ENCODE assay signal across 8 cellular contexts in the genomic region with DNA sequence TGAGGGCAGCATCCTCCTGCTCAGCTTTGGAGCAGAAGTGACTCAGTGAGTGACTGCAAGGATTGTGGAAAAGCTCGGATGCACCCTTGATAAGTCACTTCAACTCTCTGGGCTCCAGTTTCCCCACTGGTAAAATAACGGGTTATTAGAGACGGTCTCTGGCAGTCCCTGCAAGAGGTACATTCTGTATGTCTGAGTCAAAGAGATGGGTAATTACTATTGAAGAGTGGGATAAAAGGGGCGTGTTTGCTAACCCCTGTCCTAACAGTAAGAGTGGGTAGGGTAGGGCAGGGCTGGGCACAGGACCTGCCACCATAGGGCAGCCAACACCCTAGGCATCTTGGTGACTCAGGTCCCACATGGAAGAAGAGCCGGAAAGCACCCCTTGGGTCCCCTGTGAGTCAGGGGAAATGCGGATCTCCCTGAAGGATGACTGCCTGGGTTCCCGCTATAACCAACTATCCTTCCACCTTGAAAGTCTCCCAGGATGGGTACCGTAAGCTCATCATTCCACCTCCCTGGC. TPM values are rescaled to one million over a fixed set of nuclear protein-coding genes. Genes with fewer than 3 reads are reported as not detected.
A peak's percentile ranks its signal among the peaks of the same experiment; 100 is the strongest.
DNase-seq lines count a peak whose midpoint lies in the region; ATAC-seq, FAIRE-seq and TF ChIP-seq lines count a peak whose summit lies in the region.

No MANE protein-coding gene starts in this region.

- H3K36me3 Mint-ChIP-seq in H9 (ENCODE audit: insufficient read depth in 1 of 3, low read depth in 3 of 3) = peaks cover 7 to 36% (median 27%) of the 10 kb centered on the region in 3 experiments

- H3K14ac ChIP-seq in H9 (ENCODE audit: insufficient read depth, low read length) = peak overlapping the region; percentile 55

- POLR2A ChIA-PET in GM10248 (lab: Yijun Ruan, JAX) = interaction anchor here (1.0 to 1.9 kb wide), 3 partner anchors 16 to 48 kb away, joined by 3 to 6 read pairs (median 4); a partner anchor contains a TSS

- H3K79me2 ChIP-seq in H9 (ENCODE audit: insufficient read depth, low read length) = no peaks in the 10 kb centered on the region

- no peaks in the 10 kb centered on the region for H3K79me1 ChIP-seq in H9 (ENCODE audit: insufficient read depth, low read depth, low read length, poor library complexity, severe bottlenecking)

- H2AFZ ChIP-seq in H9 (ENCODE audit: low read length) = no peak overlapping the region

- peak overlapping the region in 1 of 2 experiments; percentile 39; a peak in 1 of 5 replicates for H3K4me3 Mint-ChIP-seq in H9

- CTCF ChIA-PET in GM10248 (lab: Yijun Ruan, JAX) = interaction anchor here (0.8 to 13.0 kb wide), 4 partner anchors 10 to 158 kb away, joined by 3 to 247 read pairs (median 12); a partner anchor contains a TSS

- peaks cover 2% of the 10 kb centered on the region for H4K20me1 ChIP-seq in H9 (ENCODE audit: control insufficient read depth, insufficient read depth, insufficient read length)

- no peak overlapping the region for H2BK12ac ChIP-seq in H9 (ENCODE audit: insufficient read length, low read depth, low read length)

- no peak overlapping the region for H2BK120ac ChIP-seq in H9 (ENCODE audit: low read depth, low read length, poor library complexity, severe bottlenecking)

- H3K18ac ChIP-seq in H9 (ENCODE audit: insufficient read length, low read depth, low read length) = peak overlapping the region; percentile 54

- H3K4me3 ChIP-seq in small intestine (ENCODE audit: low read depth in 1 of 2, low read length in 2 of 2) = no peak overlapping the region

- H3K27ac Mint-ChIP-seq in H9 = peak overlapping the region; percentile 71 to 95 (median 90); a peak in 3 of 7 replicates

- H3K4ac ChIP-seq in H9 (ENCODE audit: low read depth, low read length) = no peak overlapping the region

- H3K4me1 ChIP-seq in H9 (ENCODE audit: insufficient read depth, low read length) = peaks cover 22% of the 10 kb centered on the region; the same call in 1 of the 2 replicates
- peaks cover 43% of the 10 kb centered on the region for H3K4me1 ChIP-seq in foreskin keratinocyte
- H3K4me1 ChIP-seq in small intestine (ENCODE audit: control insufficient read depth in 2 of 2, insufficient read depth in 1 of 2, low read depth in 1 of 2, low read length in 1 of 2) = peaks cover 10 to 44% of the 10 kb centered on the region in 2 donors

- no peaks in the 10 kb centered on the region for H3K36me3 ChIP-seq in small intestine (ENCODE audit: control insufficient read depth in 2 of 2, insufficient read depth in 2 of 2, low read length in 2 of 2)

- H2AK5ac ChIP-seq in H9 (ENCODE audit: insufficient read length, low read length) = no peak overlapping the region

- H2BK20ac ChIP-seq in H9 (ENCODE audit: low read depth, low read length, poor library complexity, severe bottlenecking) = no peak overlapping the region

- H3K9ac ChIP-seq in H9 (ENCODE audit: extremely low read depth, insufficient read length, low read length) = no peak overlapping the region

- H3K27ac ChIP-seq in H9 (ENCODE audit: insufficient read length, low read depth, low read length) = no peak overlapping the region
- H3K27ac ChIP-seq in VCaP = peak overlapping the region; percentile 83
- peak overlapping the region; percentile 91 for H3K27ac ChIP-seq in foreskin keratinocyte
- H3K27ac ChIP-seq in small intestine (ENCODE audit: low read depth in 1 of 2, low read length in 1 of 2) = peak overlapping the region; percentile 95 to 98

- WGBS in H9 (ENCODE audit: extremely low coverage, insufficient read length, low lambda C conversion rate) = no CpG with 5 or more reads among the region's 8 CpGs
- WGBS in small intestine, 3 donors = 52 to 64% (median 63%) methylated on average over 8 of the region's 8 CpGs

- H3T11ph ChIP-seq in H9 (ENCODE audit: low read length) = no peak overlapping the region

- no peak overlapping the region for H2BK5ac ChIP-seq in H9 (ENCODE audit: insufficient read length, low read length)

- peak overlapping the region; percentile 44 for H3K4me2 ChIP-seq in H9 (ENCODE audit: insufficient read depth, insufficient read length, low read length)

- H4K91ac ChIP-seq in H9 (ENCODE audit: insufficient read length, low read depth, low read length) = no peak overlapping the region

- no peak overlapping the region for H3K56ac ChIP-seq in H9 (ENCODE audit: insufficient read length, low read depth, low read length)

- DNase-seq in H9 (no peak), foreskin keratinocyte (peak; percentile 88 to 95), small intestine (peak; percentile 87), DMS 273 (lab: John Stamatoyannopoulos, UW; ENCODE audit: unreplicated experiment) (no peak), left lobe of liver (ENCODE audit: low spot score) (no peak), GM10248 (ENCODE audit: extremely low spot score) (no peak)

- peaks cover 26% of the 10 kb centered on the region for H3K27me3 Mint-ChIP-seq in H9 (ENCODE audit: low read depth)

- H3K23me2 ChIP-seq in H9 (ENCODE audit: insufficient read length, low read depth, low read length, poor library complexity, severe bottlenecking) = no peaks in the 10 kb centered on the region

- H3K9me3 ChIP-seq in H9 (ENCODE audit: control insufficient read depth, low read depth, low read length) (no peaks in the 10 kb centered on the region), small intestine (ENCODE audit: control insufficient read depth, low read depth) (no peaks in the 10 kb centered on the region)

- H4K8ac ChIP-seq in H9 (replicated peaks; ENCODE audit: insufficient read length, low read depth, low read length) = no peak overlapping the region

- no peak overlapping the region for H4K5ac ChIP-seq in H9 (ENCODE audit: insufficient read length, low read depth, low read length)

- H2BK15ac ChIP-seq in H9 (ENCODE audit: low read depth, low read length) = no peak overlapping the region

- H3K4me1 Mint-ChIP-seq in H9 = peaks cover 51 to 65% of the 10 kb centered on the region in 2 experiments

- H3K23ac ChIP-seq in H9 (ENCODE audit: insufficient read length, low read depth, low read length) = no peak overlapping the region

- TF ChIP-seq CTCF in H9 (conservative IDR thresholded peaks at IDR 0.05) (no peak), VCaP (conservative IDR thresholded peaks at IDR 0.05) (no peak), foreskin keratinocyte (conservative IDR thresholded peaks at IDR 0.05) (no peak), GM10248 (IDR thresholded peaks at IDR 0.05; ENCODE audit: control extremely low read depth, extremely low read depth, low read depth, missing control alignments) (no peak)

- no peak for FAIRE-seq in small intestine (lab: Jason Lieb, UNC)

- H3K27me3 ChIP-seq in H9 (ENCODE audit: insufficient read depth, low read length) (peaks cover 3% of the 10 kb centered on the region; the same call in 1 of the 2 replicates), foreskin keratinocyte (no peaks in the 10 kb centered on the region), small intestine (ENCODE audit: control insufficient read depth in 2 of 2, insufficient read depth in 2 of 2, low read length in 2 of 2) (no peaks in the 10 kb centered on the region)

- H3K9me3 Mint-ChIP-seq in H9 = no peaks in the 10 kb centered on the region; a peak in 1 of 5 replicates

- ATAC-seq in foreskin keratinocyte (peak; percentile 54), HG03039 (IDR thresholded peaks at IDR 0.05; ENCODE audit: unreplicated experiment) (no peak), left lobe of liver (no peak)

RNA-seq across cellular contexts. Expression of a gene that starts 7.3 kb away (rescaled TPM):
- total RNA-seq in H9 (2021) = 13.9 and 15.2 TPM in 2 replicates
- 393 and 461 TPM in 2 replicates for total RNA-seq in foreskin keratinocyte
- 57.2 and 57.9 TPM in 2 replicates for polyA plus RNA-seq in foreskin keratinocyte
- polyA plus RNA-seq in small intestine = 100 to 1,000 TPM in 1 of 3 donors, 10 to 100 TPM in 2; 72.1 to 110 (median 74.0) TPM
- 115 TPM for total RNA-seq in left lobe of liver

RNA-seq across cellular contexts. Expression of a gene that starts 19.8 kb away (rescaled TPM):
- total RNA-seq in H9 (2021) (1,790 and 1,800 TPM in 2 replicates), foreskin keratinocyte (1,508 and 1,552 TPM in 2 replicates), left lobe of liver (441 TPM)
- polyA plus RNA-seq in foreskin keratinocyte (1,795 and 1,871 TPM in 2 replicates), small intestine (1,000 to 10,000 TPM; 1,124 to 2,500 (median 1,741) TPM)

RNA-seq across cellular contexts. Expression of a gene that starts 37.4 kb away (rescaled TPM):
- total RNA-seq in H9 (2021) = 20.7 and 24.9 TPM in 2 replicates
- total RNA-seq in foreskin keratinocyte = 12.1 and 13.1 TPM in 2 replicates
- polyA plus RNA-seq in foreskin keratinocyte = 12.7 and 13.6 TPM in 2 replicates
- 10 to 100 TPM in 2 of 3 donors, 1 to 10 TPM in 1; 7.8 to 20.1 (median 13.7) TPM for polyA plus RNA-seq in small intestine
- total RNA-seq in left lobe of liver = 32.6 TPM

RNA-seq across cellular contexts. Expression of a gene that starts 47.8 kb away (rescaled TPM):
- total RNA-seq in H9 (2021) = 143 and 149 TPM in 2 replicates
- 172 and 183 TPM in 2 replicates for total RNA-seq in foreskin keratinocyte
- 93.6 and 107 TPM in 2 replicates for polyA plus RNA-seq in foreskin keratinocyte
- 10 to 100 TPM; 40.5 to 64.7 (median 40.9) TPM for polyA plus RNA-seq in small intestine
- 24.4 TPM for total RNA-seq in left lobe of liver

RNA-seq across cellular contexts. Expression of a gene that starts 58.7 kb away (rescaled TPM):
- 35.3 and 40.6 TPM in 2 replicates for total RNA-seq in H9 (2021)
- 21.5 and 21.6 TPM in 2 replicates for total RNA-seq in foreskin keratinocyte
- polyA plus RNA-seq in foreskin keratinocyte = 19.7 and 22.9 TPM in 2 replicates
- 10 to 100 TPM; 28.8 to 46.2 (median 42.3) TPM for polyA plus RNA-seq in small intestine
- total RNA-seq in left lobe of liver = 29.9 TPM

Comparison
In these comparisons a context has a peak if more than half of its experiments do, and no peak if none do; other contexts are left out.
1. DNase-seq: peak in foreskin keratinocyte (2 of 2) and small intestine (single experiment); none in H9 (single experiment), DMS 273 (single experiment), left lobe of liver (single experiment) and GM10248 (single experiment).